39 cellular contexts compared by ENCODE assay signal in genomic region chr22:43639228-43639948, GRCh38.
"Had no signal": no experiment of that assay in that cellular context is flagged by ENCODE, and none has a peak within 500 bp of the region (broad histone marks: within the 10 kb centered on the region; RNA-seq: fewer than 3 reads in every experiment).

No MANE protein-coding gene starts in this region.

- H3K4me3 ChIP-seq: adrenal gland, ascending aorta, body of pancreas, breast epithelium, cardiac muscle cell had no signal

- H3K27me3 ChIP-seq: adrenal gland, ascending aorta, body of pancreas, brain microvascular endothelial cell, breast epithelium, cardiac muscle cell had no signal

- H3K9me3 ChIP-seq: adrenal gland had no signal

- H3K36me3 Mint-ChIP-seq: activated naive CD4-positive, alpha-beta T cell treated with anti-CD3 and anti-CD28 coated beads, Interleukin-2, amount 10 ng/mL, durations not matched to agents 7 days and 5 days; activated naive CD8-positive, alpha-beta T cell treated with anti-CD3 and anti-CD28 coated beads, Interleukin-2, amount 10 ng/mL, durations not matched to agents 7 days and 5 days had no signal

- ATAC-seq: activated naive CD4-positive, alpha-beta T cell treated with anti-CD3 and anti-CD28 coated beads, Interleukin-2, amount 50 U/mL, for 72 hours; activated naive CD8-positive, alpha-beta T cell treated with anti-CD3 and anti-CD28 coated beads, Interleukin-2, amount 50 U/mL, for 24 hours; activated T-cell treated with anti-CD3 and anti-CD28 coated beads, Interleukin-2, amount 50 U/mL, for 4 hours; activated T-cell treated with anti-CD3 and anti-CD28 coated beads, Interleukin-2, amount 50 U/mL, for 72 hours; activated T-helper 17 cell treated with anti-CD3 and anti-CD28 coated beads, Interleukin-2, amount 50 U/mL, for 72 hours; body of pancreas had no signal

- H3K36me3 ChIP-seq: adrenal gland, ascending aorta, brain microvascular endothelial cell, breast epithelium, cardiac muscle cell had no signal

- H3K4me3 Mint-ChIP-seq: activated naive CD4-positive, alpha-beta T cell treated with anti-CD3 and anti-CD28 coated beads for 36 hours; activated naive CD4-positive, alpha-beta T cell treated with anti-CD3 and anti-CD28 coated beads, Interleukin-2, amount 10 ng/mL, durations not matched to agents 7 days and 5 days; activated naive CD8-positive, alpha-beta T cell; activated naive CD8-positive, alpha-beta T cell treated with anti-CD3 and anti-CD28 coated beads for 36 hours; activated naive CD8-positive, alpha-beta T cell treated with anti-CD3 and anti-CD28 coated beads, Interleukin-2, amount 10 ng/mL, durations not matched to agents 7 days and 5 days; activated naive CD8-positive, alpha-beta T cell treated with anti-CD3 and anti-CD28 coated beads, Interleukin-2, amount 50 U/mL, for 24 hours; activated T-cell treated with anti-CD3 and anti-CD28 coated beads, Interleukin-2, amount 50 U/mL, for 24 hours; activated T-cell treated with anti-CD3 and anti-CD28 coated beads, Interleukin-2, amount 50 U/mL, for 4 hours; activated T-cell treated with anti-CD3 and anti-CD28 coated beads, Interleukin-2, amount 50 U/mL, for 72 hours; activated T-helper 1 cell treated with anti-CD3 and anti-CD28 coated beads, Interleukin-12 subunit alpha, Interleukin-12 subunit beta, Interleukin-2, Interleukin-4 antibody, amounts not matched to agents 30 ng/mL and 10 ng/mL and 1 ng/mL, durations not matched to agents 14 hours and 24 hours and 36 hours; activated T-helper 17 cell treated with anti-CD3 and anti-CD28 coated beads, Interleukin-2, amount 50 U/mL, for 72 hours; brain; central memory CD8-positive, alpha-beta T cell had no signal

- H3K27ac Mint-ChIP-seq: activated naive CD4-positive, alpha-beta T cell treated with anti-CD3 and anti-CD28 coated beads for 36 hours; activated naive CD4-positive, alpha-beta T cell treated with anti-CD3 and anti-CD28 coated beads, Interleukin-2, amount 10 ng/mL, durations not matched to agents 7 days and 5 days; activated naive CD4-positive, alpha-beta T cell treated with anti-CD3 and anti-CD28 coated beads, Interleukin-2, amount 50 U/mL, for 72 hours; activated naive CD8-positive, alpha-beta T cell; activated naive CD8-positive, alpha-beta T cell treated with anti-CD3 and anti-CD28 coated beads for 36 hours; activated naive CD8-positive, alpha-beta T cell treated with anti-CD3 and anti-CD28 coated beads, Interleukin-2, amount 10 ng/mL, durations not matched to agents 7 days and 5 days; activated naive CD8-positive, alpha-beta T cell treated with anti-CD3 and anti-CD28 coated beads, Interleukin-2, amount 50 U/mL, for 24 hours; activated T-cell treated with anti-CD3 and anti-CD28 coated beads, Interleukin-2, amount 50 U/mL, for 24 hours; activated T-cell treated with anti-CD3 and anti-CD28 coated beads, Interleukin-2, amount 50 U/mL, for 72 hours; activated T-helper 1 cell treated with anti-CD3 and anti-CD28 coated beads, Interleukin-12 subunit alpha, Interleukin-12 subunit beta, Interleukin-2, Interleukin-4 antibody, amounts not matched to agents 30 ng/mL and 10 ng/mL and 1 ng/mL, durations not matched to agents 14 hours and 24 hours and 36 hours; activated T-helper 17 cell treated with anti-CD3 and anti-CD28 coated beads, Interleukin-2, amount 50 U/mL, for 72 hours; activated T-helper 2 cell treated with anti-CD3 and anti-CD28 coated beads, Interferon-gamma antibody, Interleukin-2, Interleukin-4, amounts not matched to agents 10 μg/mL and 5 μg/mL and 100 μg/mL, durations not matched to agents 14 hours and 24 hours and 36 hours; brain had no signal

- H3K4me1 Mint-ChIP-seq: activated naive CD4-positive, alpha-beta T cell treated with anti-CD3 and anti-CD28 coated beads, Interleukin-2, amount 10 ng/mL, durations not matched to agents 7 days and 5 days; activated naive CD8-positive, alpha-beta T cell treated with anti-CD3 and anti-CD28 coated beads for 36 hours; activated naive CD8-positive, alpha-beta T cell treated with anti-CD3 and anti-CD28 coated beads, Interleukin-2, amount 10 ng/mL, durations not matched to agents 7 days and 5 days; activated naive CD8-positive, alpha-beta T cell treated with anti-CD3 and anti-CD28 coated beads, Interleukin-2, amount 50 U/mL, for 24 hours; activated T-helper 17 cell treated with anti-CD3 and anti-CD28 coated beads, Interleukin-2, amount 50 U/mL, for 72 hours; central memory CD8-positive, alpha-beta T cell had no signal

- FAIRE-seq: astrocyte, bronchial epithelial cell had no signal

- H3K4me1 ChIP-seq: adrenal gland, ascending aorta, body of pancreas, breast epithelium had no signal

- H3K27ac ChIP-seq: adrenal gland, ascending aorta, body of pancreas, brain microvascular endothelial cell, breast epithelium, cardiac muscle cell had no signal

- DNase-seq: activated effector memory CD4-positive, alpha-beta T cell treated with anti-CD3 and anti-CD28 coated beads, Interleukin-2, amount 50 U/mL, for 16 hours; activated effector memory CD4-positive, alpha-beta T cell treated with Interleukin-2 at 50 U/mL for 16 hours; activated gamma-delta T cell; activated gamma-delta T cell treated with Interleukin-2 at 50 U/mL for 16 hours; activated naive CD4-positive, alpha-beta T cell treated with anti-CD3 and anti-CD28 coated beads for 36 hours; activated naive CD4-positive, alpha-beta T cell treated with anti-CD3 and anti-CD28 coated beads, Interleukin-2, amount 10 ng/mL, durations not matched to agents 7 days and 5 days; activated naive CD4-positive, alpha-beta T cell treated with anti-CD3 and anti-CD28 coated beads, Interleukin-2, amount 50 U/mL, for 16 hours; activated naive CD4-positive, alpha-beta T cell treated with Interleukin-2 at 50 U/mL for 16 hours; activated naive CD8-positive, alpha-beta T cell treated with anti-CD3 and anti-CD28 coated beads for 36 hours; activated naive CD8-positive, alpha-beta T cell treated with anti-CD3 and anti-CD28 coated beads, Interleukin-2, amount 10 ng/mL, durations not matched to agents 7 days and 5 days; activated naive CD8-positive, alpha-beta T cell treated with anti-CD3 and anti-CD28 coated beads, Interleukin-2, amount 50 U/mL, for 24 hours; activated T-cell treated with anti-CD3 and anti-CD28 coated beads for 4 hours; activated T-cell treated with anti-CD3 and anti-CD28 coated beads, Interleukin-2, amount 50 U/mL, for 1 hour; activated T-cell treated with anti-CD3 and anti-CD28 coated beads, Interleukin-2, amount 50 U/mL, for 24 hours; activated T-cell treated with anti-CD3 and anti-CD28 coated beads, Interleukin-2, amount 50 U/mL, for 4 hours; activated T-cell treated with anti-CD3 and anti-CD28 coated beads, Interleukin-2, amount 50 U/mL, for 48 hours; activated T-cell treated with anti-CD3 and anti-CD28 coated beads, Interleukin-2, amount 50 U/mL, for 72 hours; adrenal gland; amniotic stem cell; amygdala; anterior cingulate cortex; aorta; body of pancreas; brain microvascular endothelial cell; caudate nucleus; central memory CD4-positive, alpha-beta T cell; cerebellar nuclear complex had no signal
